14 cellular contexts compared by ENCODE assay signal in the genomic region with DNA sequence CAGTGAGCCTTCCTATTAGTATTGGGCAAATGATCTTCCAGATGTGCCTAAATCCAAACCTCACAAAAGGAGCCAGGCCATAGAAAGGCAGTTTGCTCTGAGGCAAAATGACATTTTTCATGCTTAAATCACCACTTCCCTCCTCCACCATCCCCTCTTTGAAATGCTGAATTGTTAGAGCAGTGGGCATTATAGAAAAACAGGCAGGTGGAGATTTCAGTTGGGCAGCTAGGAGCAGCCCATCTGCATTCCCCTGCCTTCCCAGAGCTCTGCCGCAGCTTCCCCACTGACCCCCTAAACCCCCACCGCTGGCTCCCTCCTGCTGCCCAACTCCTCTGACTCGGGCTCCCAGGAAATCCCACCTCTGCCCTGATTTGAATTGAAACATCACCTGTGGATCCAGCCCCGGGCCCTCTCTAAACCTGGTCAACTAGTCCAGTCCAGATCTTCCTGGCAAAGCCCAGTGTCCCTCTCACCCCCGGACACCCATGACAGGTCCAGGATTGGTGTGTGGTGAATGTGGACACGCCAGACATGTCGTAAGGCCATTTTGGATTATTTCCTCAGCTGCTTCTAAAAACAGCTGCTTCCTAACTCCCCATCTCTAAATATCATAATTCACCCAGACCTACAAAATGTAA.
"Had no signal": no experiment of that assay in that cellular context is flagged by ENCODE, and none has a peak within 500 bp of the region (broad histone marks: within the 10 kb centered on the region; RNA-seq: fewer than 3 reads in every experiment).

No MANE protein-coding gene starts in this region.

- H3K36me3 ChIP-seq: heart right ventricle, prostate gland, spleen, upper lobe of right lung had no signal

- H3K27me3 ChIP-seq: spleen, upper lobe of right lung had no signal

- H3K27ac ChIP-seq: heart right ventricle, prostate gland, spleen, upper lobe of right lung had no signal

- DNase-seq: activated CD4-positive, alpha-beta T cell treated with anti-CD3 and anti-CD28 coated beads, Interleukin-2, amount 10 ng/mL, durations not matched to agents 7 days and 5 days; activated gamma-delta T cell treated with Interleukin-2 at 50 U/mL for 16 hours; activated naive CD8-positive, alpha-beta T cell treated with anti-CD3 and anti-CD28 coated beads for 36 hours; effector memory CD4-positive, alpha-beta T cell; heart right ventricle; islet precursor cell; left ventricle myocardium superior; spleen; stimulated activated naive CD8-positive, alpha-beta T cell treated with anti-CD3 and anti-CD28 coated beads, Interleukin-15, amount 100 ng/mL, for 72 hours; upper lobe of right lung had no signal

- H3K4me3 Mint-ChIP-seq: activated CD4-positive, alpha-beta T cell treated with anti-CD3 and anti-CD28 coated beads, Interleukin-2, amount 10 ng/mL, durations not matched to agents 7 days and 5 days; activated naive CD8-positive, alpha-beta T cell treated with anti-CD3 and anti-CD28 coated beads for 36 hours; memory B cell; natural killer cell treated with Interleukin-12 subunit alpha and Interleukin-12 subunit beta and Interleukin-15 and Interleukin-18, amount 100 ng/mL, for 72 hours; stimulated activated naive CD8-positive, alpha-beta T cell treated with anti-CD3 and anti-CD28 coated beads, Interleukin-15, amount 100 ng/mL, for 72 hours; T-helper 2 cell treated with Interferon-gamma antibody and Interleukin-4, amounts not matched to agents 5 μg/mL and 100 μg/mL, for 36 hours had no signal

- H3K27me3 Mint-ChIP-seq: activated CD4-positive, alpha-beta T cell treated with anti-CD3 and anti-CD28 coated beads, Interleukin-2, amount 10 ng/mL, durations not matched to agents 7 days and 5 days; activated naive CD8-positive, alpha-beta T cell treated with anti-CD3 and anti-CD28 coated beads for 36 hours; memory B cell; natural killer cell treated with Interleukin-12 subunit alpha and Interleukin-12 subunit beta and Interleukin-15 and Interleukin-18, amount 100 ng/mL, for 72 hours; stimulated activated naive CD8-positive, alpha-beta T cell treated with anti-CD3 and anti-CD28 coated beads, Interleukin-15, amount 100 ng/mL, for 72 hours had no signal

- H3K27ac Mint-ChIP-seq: activated CD4-positive, alpha-beta T cell treated with anti-CD3 and anti-CD28 coated beads, Interleukin-2, amount 10 ng/mL, durations not matched to agents 7 days and 5 days; activated naive CD8-positive, alpha-beta T cell treated with anti-CD3 and anti-CD28 coated beads for 36 hours; memory B cell; natural killer cell treated with Interleukin-12 subunit alpha and Interleukin-12 subunit beta and Interleukin-15 and Interleukin-18, amount 100 ng/mL, for 72 hours; stimulated activated naive CD8-positive, alpha-beta T cell treated with anti-CD3 and anti-CD28 coated beads, Interleukin-15, amount 100 ng/mL, for 72 hours; T-helper 2 cell treated with Interferon-gamma antibody and Interleukin-4, amounts not matched to agents 5 μg/mL and 100 μg/mL, for 36 hours had no signal

- H3K4me3 ChIP-seq: heart right ventricle, prostate gland, spleen, upper lobe of right lung had no signal

- H3K9me3 ChIP-seq: prostate gland, upper lobe of right lung had no signal

- ATAC-seq: natural killer cell treated with Interleukin-12 subunit alpha and Interleukin-12 subunit beta and Interleukin-15 and Interleukin-18, amount 100 ng/mL, for 72 hours; stimulated activated naive CD8-positive, alpha-beta T cell treated with anti-CD3 and anti-CD28 coated beads, Interleukin-15, amount 100 ng/mL, for 72 hours had no signal

- H3K4me1 ChIP-seq: heart right ventricle, prostate gland, upper lobe of right lung had no signal

- H3K4me1 Mint-ChIP-seq: activated CD4-positive, alpha-beta T cell treated with anti-CD3 and anti-CD28 coated beads, Interleukin-2, amount 10 ng/mL, durations not matched to agents 7 days and 5 days; activated naive CD8-positive, alpha-beta T cell treated with anti-CD3 and anti-CD28 coated beads for 36 hours; memory B cell; stimulated activated naive CD8-positive, alpha-beta T cell treated with anti-CD3 and anti-CD28 coated beads, Interleukin-15, amount 100 ng/mL, for 72 hours had no signal

- H3K36me3 Mint-ChIP-seq: activated naive CD8-positive, alpha-beta T cell treated with anti-CD3 and anti-CD28 coated beads for 36 hours; memory B cell; natural killer cell treated with Interleukin-12 subunit alpha and Interleukin-12 subunit beta and Interleukin-15 and Interleukin-18, amount 100 ng/mL, for 72 hours had no signal
